9 cellular contexts compared by ENCODE assay signal in the genomic region with DNA sequence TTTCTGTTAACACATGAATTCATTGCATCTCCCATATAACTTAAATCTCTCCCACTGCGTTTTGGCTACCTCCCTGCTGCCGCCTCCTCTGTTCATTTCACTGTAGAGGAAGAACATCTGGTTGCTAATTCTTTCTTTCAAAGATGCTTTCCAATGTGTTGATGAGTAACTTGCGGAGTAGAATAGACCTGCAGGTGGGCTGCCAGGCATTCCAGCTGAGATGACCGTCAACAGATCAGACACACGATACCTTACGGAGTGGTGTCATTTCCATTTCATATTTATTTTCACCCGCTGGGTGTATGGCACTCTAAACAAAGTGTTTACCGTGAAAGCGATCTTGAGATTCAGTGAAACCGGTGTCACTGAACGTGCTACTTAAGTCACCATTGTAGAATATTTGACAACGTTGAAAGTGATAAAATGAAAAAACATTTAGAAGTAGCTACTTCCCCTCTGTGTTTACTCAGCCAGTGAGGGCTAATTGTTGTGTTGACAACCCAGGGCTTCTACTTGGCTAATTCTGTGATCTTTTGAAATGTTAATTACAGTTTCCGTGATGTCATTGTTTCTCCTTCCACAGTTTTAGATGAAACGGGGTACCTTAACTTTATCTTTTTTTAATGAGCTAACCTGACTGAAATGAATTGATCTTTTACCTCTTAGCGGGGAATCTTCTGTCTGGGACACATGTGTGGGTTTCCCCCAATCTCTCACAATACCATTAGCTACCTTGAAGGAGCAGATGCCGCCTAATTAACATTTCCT.
DNase-seq lines count a peak whose midpoint lies in the region; ATAC-seq and TF ChIP-seq lines count a peak whose summit lies in the region.
"Had no signal": no experiment of that assay in that cellular context is flagged by ENCODE, and none has a peak within 500 bp of the region (broad histone marks: within the 10 kb centered on the region; RNA-seq: fewer than 3 reads in every experiment).

No MANE protein-coding gene starts in this region.

- no peaks in the 10 kb centered on the region for H3K9me3 ChIP-seq in HUES6 (ENCODE audit: control insufficient read depth, insufficient read depth, low read depth, low read length)
- no peaks in the 10 kb centered on the region for H3K9me3 ChIP-seq in psoas muscle
- no peaks in the 10 kb centered on the region for H3K9me3 ChIP-seq in transverse colon

- H3K27me3 Mint-ChIP-seq in T-helper 1 cell treated with Interleukin-12 subunit alpha and Interleukin-12 subunit beta and Interleukin-4 antibody, amounts not matched to agents 30 μg/mL and 1 μg/mL, for 36 hours (ENCODE audit: low read depth) = no peaks in the 10 kb centered on the region

- in situ Hi-C loops in transverse colon (cut with MboI; ENCODE audit: low pct_ligation_motif_present in 1 of 4, low pct_unique_long_range_greater_than_20kb in 1 of 4, low sequenced_read_pairs in 3 of 4) = no loop called here
- in situ Hi-C loops in ACHN (cut with HindIII; ENCODE audit: low pct_ligation_motif_present, low pct_unique_long_range_greater_than_20kb, low sequenced_read_pairs) = no loop called here

- no peaks in the 10 kb centered on the region for H3K4me1 Mint-ChIP-seq in T-helper 1 cell treated with Interleukin-12 subunit alpha and Interleukin-12 subunit beta and Interleukin-4 antibody, amounts not matched to agents 30 μg/mL and 1 μg/mL, for 36 hours (ENCODE audit: low read depth)

- H3K4me3 ChIP-seq in HUES6 (ENCODE audit: low read depth, low read length) (peak overlapping the region; percentile 41), dorsolateral prefrontal cortex (peak overlapping the region in 54 of 59 donors; percentile 0 to 58 (median 36)), psoas muscle (peak overlapping the region; percentile 32), transverse colon (peak overlapping the region in 1 of 4 donors; percentile 22)

- TF ChIP-seq EP300 in transverse colon (IDR thresholded peaks at IDR 0.05; ENCODE audit: low read depth) = no peak

- ATAC-seq in psoas muscle (no peak), HG03196 (IDR thresholded peaks at IDR 0.05; ENCODE audit: unreplicated experiment) (no peak)

- H3K9me3 Mint-ChIP-seq in T-helper 1 cell treated with Interleukin-12 subunit alpha and Interleukin-12 subunit beta and Interleukin-4 antibody, amounts not matched to agents 30 μg/mL and 1 μg/mL, for 36 hours = no peaks in the 10 kb centered on the region

- H3K27ac Mint-ChIP-seq in T-helper 1 cell treated with Interleukin-12 subunit alpha and Interleukin-12 subunit beta and Interleukin-4 antibody, amounts not matched to agents 30 μg/mL and 1 μg/mL, for 36 hours = no peak overlapping the region

- H3K27me3 ChIP-seq in HUES6 (ENCODE audit: control insufficient read depth, insufficient read depth, low read length) (peaks cover 5% of the 10 kb centered on the region; the same call in 1 of the 2 replicates), dorsolateral prefrontal cortex (peaks cover 0 to 13% (median 0%) of the 10 kb centered on the region in 45 donors), psoas muscle (ENCODE audit: insufficient read depth in 3 of 3, low read length in 2 of 3) (no peaks in the 10 kb centered on the region), transverse colon (no peaks in the 10 kb centered on the region)

- 32 to 37% (median 33%) methylated on average over 16 of the region's 16 CpGs for WGBS in psoas muscle, 3 donors
- WGBS in transverse colon (ENCODE audit: low coverage in 1 of 2), 2 donors = 50 to 54% methylated on average over 15 to 16 of the region's 16 CpGs

- peak overlapping the region; percentile 75 for H3K9ac ChIP-seq in HUES6 (ENCODE audit: low read length)

- peak overlapping the region; percentile 72 for H3K4me3 Mint-ChIP-seq in T-helper 1 cell treated with Interleukin-12 subunit alpha and Interleukin-12 subunit beta and Interleukin-4 antibody, amounts not matched to agents 30 μg/mL and 1 μg/mL, for 36 hours

- H3K36me3 ChIP-seq in HUES6 (ENCODE audit: control insufficient read depth, insufficient read depth, low read length) (no peaks in the 10 kb centered on the region), psoas muscle (ENCODE audit: insufficient read depth in 1 of 2, low read depth in 1 of 2) (no peaks in the 10 kb centered on the region), transverse colon (no peaks in the 10 kb centered on the region)

- intact Hi-C loops in dorsolateral prefrontal cortex (cut with DNase I) (no loop called here), psoas muscle (cut with DNase I) (no loop called here), transverse colon (cut with DNase I; ENCODE audit: low total_unique reads) (no loop called here)

- H3K4me1 ChIP-seq in HUES6 (ENCODE audit: control insufficient read depth, insufficient read depth, low read length) (peaks cover 49% of the 10 kb centered on the region), psoas muscle (no peaks in the 10 kb centered on the region), transverse colon (no peaks in the 10 kb centered on the region)

- H3K27ac ChIP-seq in HUES6 (ENCODE audit: low read depth, low read length) (peak overlapping the region; percentile 92), dorsolateral prefrontal cortex (no peak overlapping the region), psoas muscle (no peak overlapping the region), transverse colon (no peak overlapping the region)

- DNase-seq in T-helper 1 cell (no peak), dorsolateral prefrontal cortex (no peak), psoas muscle (no peak), transverse colon (no peak), ACHN (no peak)
- DNase-seq: amygdala had no signal

- no peaks in the 10 kb centered on the region for H3K36me3 Mint-ChIP-seq in T-helper 1 cell treated with Interleukin-12 subunit alpha and Interleukin-12 subunit beta and Interleukin-4 antibody, amounts not matched to agents 30 μg/mL and 1 μg/mL, for 36 hours (ENCODE audit: low read depth)

- TF ChIP-seq POLR2A in transverse colon (IDR thresholded peaks at IDR 0.05) = no peak

- TF ChIP-seq CTCF in dorsolateral prefrontal cortex (IDR thresholded peaks at IDR 0.05 in 54 of 56, conservative IDR thresholded peaks at IDR 0.05 in 2 of 56; ENCODE audit: low read depth in 1 of 56, partially characterized antibody in 56 of 56) (no peak), psoas muscle (IDR thresholded peaks at IDR 0.05) (no peak), transverse colon (IDR thresholded peaks at IDR 0.05) (no peak)
